ENCODE assay signal across 23 cellular contexts in the genomic region with DNA sequence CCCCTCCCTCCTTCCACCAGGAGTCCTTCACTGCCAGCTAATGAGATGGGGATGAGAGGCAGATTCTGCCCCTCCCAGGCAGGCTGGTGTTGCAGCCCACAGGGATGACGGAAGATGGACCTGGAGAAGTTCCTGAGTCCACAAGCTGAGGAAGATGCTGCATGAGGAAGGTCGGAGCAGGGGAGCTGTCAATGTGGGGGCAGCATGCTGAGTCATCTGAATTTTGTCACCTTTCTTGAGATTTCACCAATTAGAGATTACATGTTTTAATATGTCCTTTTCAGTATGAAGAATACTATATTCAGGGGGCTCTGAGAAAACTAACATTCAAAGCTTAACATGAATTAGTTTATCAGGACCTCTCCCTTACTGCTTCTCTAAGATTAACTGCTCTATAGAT.
DNase-seq lines count a peak whose midpoint lies in the region; ATAC-seq, FAIRE-seq and TF ChIP-seq lines count a peak whose summit lies in the region.
"Had no signal": no experiment of that assay in that cellular context is flagged by ENCODE, and none has a peak within 500 bp of the region (broad histone marks: within the 10 kb centered on the region; RNA-seq: fewer than 3 reads in every experiment).

No MANE protein-coding gene starts in this region.

- H4K20me1 ChIP-seq in HepG2 (ENCODE audit: insufficient read depth, low read length) (no peaks in the 10 kb centered on the region), OCI-LY7 (ENCODE audit: insufficient read depth, low read length) (no peaks in the 10 kb centered on the region), endothelial cell of umbilical vein (replicated peaks; ENCODE audit: control insufficient read depth, extremely low read depth, insufficient read depth, low read length) (no peaks in the 10 kb centered on the region), smooth muscle cell (ENCODE audit: low read depth) (no peaks in the 10 kb centered on the region)

- H3K36me3 Mint-ChIP-seq in activated T-cell treated with anti-CD3 and anti-CD28 coated beads, Interleukin-2, amount 50 U/mL, for 24 hours (ENCODE audit: low read depth): peaks cover 14% of the 10 kb centered on the region

- H3K9me3 Mint-ChIP-seq in activated T-cell treated with anti-CD3 and anti-CD28 coated beads, Interleukin-2, amount 50 U/mL, for 24 hours: no peaks in the 10 kb centered on the region
- H3K9me3 Mint-ChIP-seq: CD8-positive, alpha-beta memory T cell; H9 had no signal

- H3K4me2 ChIP-seq in HepG2 (ENCODE audit: low read depth, low read length) (no peak overlapping the region), OCI-LY7 (ENCODE audit: low read length) (peak overlapping the region; percentile 57), endothelial cell of umbilical vein (ENCODE audit: insufficient read depth, low read length) (no peak overlapping the region), smooth muscle cell (no peak overlapping the region)

- H3K4me3 Mint-ChIP-seq in activated T-cell treated with anti-CD3 and anti-CD28 coated beads, Interleukin-2, amount 50 U/mL, for 24 hours: no peak overlapping the region
- H3K4me3 Mint-ChIP-seq: H9 had no signal

- H3F3A ChIP-seq in smooth muscle cell (ENCODE audit: low read depth): no peaks in the 10 kb centered on the region

- H3K4me3 ChIP-seq in HepG2 (replicated peaks in 1 of 3; ENCODE audit: insufficient read depth in 1 of 3, low read depth in 2 of 3, low read length in 3 of 3) (no peak overlapping the region), right lobe of liver (no peak overlapping the region), OCI-LY7 (ENCODE audit: low read depth, low read length, poor library complexity, severe bottlenecking) (no peak overlapping the region), endothelial cell of umbilical vein (replicated peaks in 1 of 3; ENCODE audit: insufficient read depth in 1 of 3, low read depth in 1 of 3, low read length in 3 of 3) (no peak overlapping the region), prostate gland (no peak overlapping the region), smooth muscle cell (no peak overlapping the region)
- H3K4me3 ChIP-seq: SK-N-MC had no signal

- no peaks in the 10 kb centered on the region; a peak in 1 of 5 replicates for H3K36me3 ChIP-seq in HepG2 (replicated peaks in 1 of 2; ENCODE audit: control insufficient read depth in 1 of 2, insufficient read depth in 2 of 2, low read length in 2 of 2)
- no peaks in the 10 kb centered on the region for H3K36me3 ChIP-seq in right lobe of liver
- no peaks in the 10 kb centered on the region for H3K36me3 ChIP-seq in OCI-LY7 (ENCODE audit: insufficient read depth, low read length)
- H3K36me3 ChIP-seq in endothelial cell of umbilical vein (ENCODE audit: control insufficient read depth in 2 of 2, extremely low read depth in 1 of 2, insufficient read depth in 2 of 2, low read length in 2 of 2): no peaks in the 10 kb centered on the region
- no peaks in the 10 kb centered on the region for H3K36me3 ChIP-seq in prostate gland
- H3K36me3 ChIP-seq in smooth muscle cell (ENCODE audit: low read depth): no peaks in the 10 kb centered on the region

- H3K79me2 ChIP-seq in HepG2 (ENCODE audit: insufficient read depth, low read length) (no peaks in the 10 kb centered on the region), OCI-LY7 (ENCODE audit: insufficient read depth, low read depth, low read length) (no peaks in the 10 kb centered on the region), endothelial cell of umbilical vein (ENCODE audit: control insufficient read depth, insufficient read depth, low read length) (no peaks in the 10 kb centered on the region), smooth muscle cell (ENCODE audit: low read depth) (no peaks in the 10 kb centered on the region)

- H2AFZ ChIP-seq in HepG2 (ENCODE audit: low read length): no peak overlapping the region
- no peak overlapping the region for H2AFZ ChIP-seq in OCI-LY7 (ENCODE audit: low read length)
- H2AFZ ChIP-seq in endothelial cell of umbilical vein (ENCODE audit: low read depth, low read length): no peak overlapping the region
- H2AFZ ChIP-seq in smooth muscle cell (ENCODE audit: low read depth): no peak overlapping the region

- H3K9ac ChIP-seq in HepG2 (ENCODE audit: insufficient read depth, low read depth, low read length) (no peak overlapping the region), endothelial cell of umbilical vein (replicated peaks; ENCODE audit: extremely low read depth, insufficient read depth, low read length) (no peak overlapping the region), smooth muscle cell (ENCODE audit: low read depth) (no peak overlapping the region)

- CTCF ChIA-PET in HepG2 (lab: Yijun Ruan, JAX; ENCODE audit: low intra/inter-chr PET ratio, low total read pairs): no interaction called here
- CTCF ChIA-PET in OCI-LY7 (lab: Charles Lee; ENCODE audit: unreplicated experiment): no interaction called here
- CTCF ChIA-PET in endothelial cell of umbilical vein (lab: Charles Lee): interaction anchor here (0.9 to 1.5 kb wide), 6 partner anchors 9 to 87 kb away, joined by 3 to 5 read pairs (median 4); no protein-coding TSS in a partner anchor

- TF ChIP-seq CTCF in HepG2 (CRISPR knock-in tag; IDR thresholded peaks at IDR 0.05) (no peak), right lobe of liver (IDR thresholded peaks at IDR 0.05) (no peak), OCI-LY7 (conservative IDR thresholded peaks at IDR 0.05; ENCODE audit: low read length) (no peak), endothelial cell of umbilical vein (IDR thresholded peaks at IDR 0.05; ENCODE audit: extremely low read depth in 1 of 2, insufficient read depth in 1 of 2, low read depth in 1 of 2, low read length in 2 of 2) (no peak), prostate gland (IDR thresholded peaks at IDR 0.05) (no peak), smooth muscle cell (IDR thresholded peaks at IDR 0.05; ENCODE audit: borderline replicate concordance, insufficient read depth, poor library complexity, severe bottlenecking) (no peak)

- H3K4me1 ChIP-seq in HepG2 (ENCODE audit: insufficient read depth, low read length): no peaks in the 10 kb centered on the region
- H3K4me1 ChIP-seq in right lobe of liver: no peaks in the 10 kb centered on the region
- peaks cover 44% of the 10 kb centered on the region for H3K4me1 ChIP-seq in OCI-LY7 (ENCODE audit: insufficient read depth, low read length, poor library complexity, severe bottlenecking)
- peaks cover 41% of the 10 kb centered on the region for H3K4me1 ChIP-seq in endothelial cell of umbilical vein (ENCODE audit: control insufficient read depth, extremely low read depth, insufficient read depth, low read length)
- H3K4me1 ChIP-seq in prostate gland (replicated peaks): no peaks in the 10 kb centered on the region
- H3K4me1 ChIP-seq in smooth muscle cell (ENCODE audit: low read depth): peaks cover 2% of the 10 kb centered on the region

- no peak for TF ChIP-seq EP300 in HepG2 (IDR thresholded peaks at IDR 0.05; ENCODE audit: low read depth in 2 of 2, low read length in 2 of 2)
- TF ChIP-seq EP300 in HepG2 (CRISPR knock-in tag; IDR thresholded peaks at IDR 0.05; ENCODE audit: borderline replicate concordance): no peak

- FAIRE-seq in HepG2 (lab: Jason Lieb, UNC) (no peak), endothelial cell of umbilical vein (lab: Jason Lieb, UNC) (no peak)
- FAIRE-seq: D721Med had no signal

- TF ChIP-seq POLR2A in HepG2 (IDR thresholded peaks at IDR 0.05; ENCODE audit: insufficient read depth in 1 of 2, low read depth in 2 of 2, low read length in 2 of 2) (no peak), right lobe of liver (IDR thresholded peaks at IDR 0.05) (no peak), endothelial cell of umbilical vein (IDR thresholded peaks at IDR 0.05; ENCODE audit: low read depth, low read length) (no peak), prostate gland (IDR thresholded peaks at IDR 0.05) (no peak)

- no peak for TF ChIP-seq RAD21 in HepG2 (CRISPR knock-in tag; IDR thresholded peaks at IDR 0.05)

- BruUV-seq in HepG2 (replicated peaks; lab: Mats Ljungman, UMichigan) (no TSS peak), OCI-LY7 (replicated peaks; lab: Mats Ljungman, UMichigan) (no TSS peak), endothelial cell of umbilical vein (replicated peaks; lab: Mats Ljungman, UMichigan) (no TSS peak)

- H3K9me3 ChIP-seq in HepG2 (ENCODE audit: low read length): no peaks in the 10 kb centered on the region
- no peaks in the 10 kb centered on the region for H3K9me3 ChIP-seq in right lobe of liver
- H3K9me3 ChIP-seq in OCI-LY7 (ENCODE audit: low read length): no peaks in the 10 kb centered on the region
- H3K9me3 ChIP-seq in endothelial cell of umbilical vein (replicated peaks; ENCODE audit: control insufficient read depth, insufficient read depth, low read length): no peaks in the 10 kb centered on the region
- no peaks in the 10 kb centered on the region for H3K9me3 ChIP-seq in prostate gland
- H3K9me3 ChIP-seq in smooth muscle cell (replicated peaks; ENCODE audit: low read depth): no peaks in the 10 kb centered on the region

- DNase-seq in HepG2 (ENCODE audit: low spot score) (no peak), right lobe of liver (no peak), OCI-LY7 (ENCODE audit: low spot score) (no peak), endothelial cell of umbilical vein (ENCODE audit: low read depth, low spot score) (no peak), KG1 (lab: John Stamatoyannopoulos, UW) (no peak), prostate gland (ENCODE audit: low spot score) (no peak), smooth muscle cell (lab: John Stamatoyannopoulos, UW; ENCODE audit: unreplicated experiment) (no peak)
- no peak for DNase-seq in activated T-cell treated with anti-CD3 and anti-CD28 coated beads, Interleukin-2, amount 50 U/mL, for 24 hours
- DNase-seq: C1 segment of cervical spinal cord; CD8-positive, alpha-beta memory T cell; DMS79 treated with DMSO at 0.1 percent for 48 hours; H9; Kasumi-1; MM.1S; NCI-H1092 treated with DMSO at 0.1 percent for 48 hours; NCI-H146; NCI-H2081 treated with DMSO at 0.1 percent for 48 hours; NCI-H446 treated with DMSO at 0.1 percent for 48 hours; NCI-H69; NK-92 treated with Interleukin-12 subunit alpha and Interleukin-12 subunit beta, amount 100 ng/mL, for 24 hours; SHP77 had no signal

- ATAC-seq in HepG2 (no peak), right lobe of liver (no peak)

- POLR2A ChIA-PET in HepG2 (lab: Yijun Ruan, JAX) (no interaction called here), OCI-LY7 (lab: Charles Lee) (interaction anchor here (0.5 to 1.1 kb wide), 3 partner anchors 9 to 171 kb away, joined by 3 to 7 read pairs (median 3); no protein-coding TSS in a partner anchor), endothelial cell of umbilical vein (lab: Charles Lee) (no interaction called here)

- H3K27ac ChIP-seq in HepG2 (ENCODE audit: extremely low read length, insufficient read depth, low read length) (no peak overlapping the region), right lobe of liver (no peak overlapping the region), OCI-LY7 (ENCODE audit: low read depth, low read length, poor library complexity, severe bottlenecking) (peak overlapping the region; percentile 48), endothelial cell of umbilical vein (ENCODE audit: insufficient read depth, low read depth, low read length) (peak overlapping the region; percentile 62), prostate gland (no peak overlapping the region), smooth muscle cell (ENCODE audit: low read depth) (no peak overlapping the region)
- H3K27ac ChIP-seq: SK-N-MC had no signal

- in situ Hi-C loops in HepG2 (cut with HindIII; ENCODE audit: extremely low pct_ligation_motif_present, low pct_unique_long_range_greater_than_20kb): no loop called here

- no peaks in the 10 kb centered on the region for H3K27me3 ChIP-seq in HepG2 (ENCODE audit: control insufficient read depth in 1 of 2, insufficient read depth in 2 of 2, low read length in 2 of 2)
- no peaks in the 10 kb centered on the region for H3K27me3 ChIP-seq in right lobe of liver
- H3K27me3 ChIP-seq in endothelial cell of umbilical vein (ENCODE audit: control insufficient read depth in 2 of 2, insufficient read depth in 2 of 2, low read length in 2 of 2): no peaks in the 10 kb centered on the region
- no peaks in the 10 kb centered on the region for H3K27me3 ChIP-seq in prostate gland (replicated peaks; ENCODE audit: insufficient read depth)
- H3K27me3 ChIP-seq in smooth muscle cell (ENCODE audit: low read depth): no peaks in the 10 kb centered on the region

- peaks cover 26% of the 10 kb centered on the region for H3K4me1 Mint-ChIP-seq in activated T-cell treated with anti-CD3 and anti-CD28 coated beads, Interleukin-2, amount 50 U/mL, for 24 hours (ENCODE audit: low read depth)

- dilution Hi-C loops in endothelial cell of umbilical vein (cut with MboI; ENCODE audit: extremely low pct_ligation_motif_present, low sequenced_read_pairs): no loop called here

- H3K9me2 ChIP-seq in OCI-LY7 (ENCODE audit: insufficient read depth, low read length): no peaks in the 10 kb centered on the region

- no peaks in the 10 kb centered on the region for H3K27me3 Mint-ChIP-seq in activated T-cell treated with anti-CD3 and anti-CD28 coated beads, Interleukin-2, amount 50 U/mL, for 24 hours
- H3K27me3 Mint-ChIP-seq: CD8-positive, alpha-beta memory T cell had no signal

- intact Hi-C loops in HepG2 (cut with micrococcal nuclease; ENCODE audit: unreplicated experiment) (no loop called here), right lobe of liver (cut with DNase I) (no loop called here), OCI-LY7 (cut with micrococcal nuclease; ENCODE audit: unreplicated experiment) (no loop called here), endothelial cell of umbilical vein (cut with micrococcal nuclease) (loop anchor here (5.0 to 10.0 kb wide), 3 partner anchors 48 to 654 kb away; a partner anchor contains a TSS), prostate gland (cut with DNase I) (no loop called here)

- 100% methylated on average over 2 of the region's 2 CpGs for WGBS in HepG2 (ENCODE audit: low lambda C conversion rate)
- WGBS in right lobe of liver (ENCODE audit: insufficient coverage, low coverage, low lambda C conversion rate, missing lambda C conversion rate): 70% methylated on average over 2 of the region's 2 CpGs
- WGBS in prostate gland: 89% methylated on average over 2 of the region's 2 CpGs
- WGBS in smooth muscle cell (ENCODE audit: low lambda C conversion rate): 97% methylated on average over 2 of the region's 2 CpGs

- no peaks in the 10 kb centered on the region for H3K9me1 ChIP-seq in endothelial cell of umbilical vein (replicated peaks; ENCODE audit: control insufficient read depth, extremely low read depth, insufficient read depth, low read length)

- no peak overlapping the region for H3K27ac Mint-ChIP-seq in activated T-cell treated with anti-CD3 and anti-CD28 coated beads, Interleukin-2, amount 50 U/mL, for 24 hours

Comparison
In these comparisons a context has a peak if more than half of its experiments do, and no peak if none do; other contexts are left out.
1. H3K27ac ChIP-seq: peak in OCI-LY7 (single experiment) and endothelial cell of umbilical vein (single experiment); none in HepG2 (single experiment), right lobe of liver (0 of 3), prostate gland (0 of 2) and smooth muscle cell (single experiment).